ENCODE assay signal across 12 cellular contexts in the genomic region with DNA sequence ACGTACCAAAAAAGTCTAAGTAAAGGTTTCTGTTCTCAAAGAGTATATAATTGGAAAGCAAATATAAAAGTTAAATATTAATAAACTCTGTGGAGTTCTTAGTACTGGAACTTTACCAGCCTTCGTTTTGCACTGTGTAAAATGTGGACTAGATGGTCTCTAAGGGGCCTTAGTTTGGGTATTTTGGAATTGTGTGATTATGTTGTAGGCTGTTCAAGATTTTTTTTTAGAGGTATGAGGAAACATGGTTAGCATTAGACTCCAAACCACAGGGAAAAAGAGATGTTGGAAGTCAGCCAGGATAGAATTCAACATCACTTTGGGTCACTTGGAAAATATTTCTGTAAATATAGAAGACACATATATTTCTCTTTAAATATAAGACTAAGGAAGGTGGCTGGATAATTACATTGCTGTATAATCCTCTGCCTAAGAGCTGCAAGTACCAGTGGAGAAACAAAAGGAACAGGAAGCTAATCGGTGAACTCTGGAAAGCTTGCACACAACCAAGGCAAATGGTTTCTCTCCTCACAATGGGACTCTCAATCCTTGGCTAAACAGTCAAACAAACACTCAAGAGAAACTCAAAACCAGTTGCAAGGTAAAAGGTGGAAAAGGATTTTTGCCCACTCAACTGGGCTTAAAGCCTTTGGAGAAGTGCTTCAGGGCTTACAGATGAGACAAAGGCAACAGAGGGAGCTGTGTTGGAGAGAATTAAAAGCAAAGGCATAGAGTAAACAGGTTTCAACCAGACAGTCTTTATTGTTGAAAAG.
A peak's percentile ranks its signal among the peaks of the same experiment; 100 is the strongest.
DNase-seq lines count a peak whose midpoint lies in the region; ATAC-seq and TF ChIP-seq lines count a peak whose summit lies in the region.
"Had no signal": no experiment of that assay in that cellular context is flagged by ENCODE, and none has a peak within 500 bp of the region (broad histone marks: within the 10 kb centered on the region; RNA-seq: fewer than 3 reads in every experiment).

No MANE protein-coding gene starts in this region.

- no peak overlapping the region for H3K27ac Mint-ChIP-seq in T-helper 2 cell treated with Interferon-gamma antibody and Interleukin-4, amounts not matched to agents 5 μg/mL and 100 μg/mL, for 36 hours
- H3K27ac Mint-ChIP-seq: activated T-cell treated with anti-CD3 and anti-CD28 coated beads, Interleukin-2, amount 50 U/mL, for 24 hours had no signal

- H3K4me3 Mint-ChIP-seq in T-helper 2 cell treated with Interferon-gamma antibody and Interleukin-4, amounts not matched to agents 5 μg/mL and 100 μg/mL, for 36 hours, result no peak overlapping the region
- H3K4me3 Mint-ChIP-seq: activated T-cell treated with anti-CD3 and anti-CD28 coated beads, Interleukin-2, amount 50 U/mL, for 24 hours had no signal

- H3K36me3 Mint-ChIP-seq in T-helper 2 cell treated with Interferon-gamma antibody and Interleukin-4, amounts not matched to agents 5 μg/mL and 100 μg/mL, for 36 hours (ENCODE audit: low read depth), result no peaks in the 10 kb centered on the region

- no peaks in the 10 kb centered on the region for H3K9me3 Mint-ChIP-seq in T-helper 2 cell treated with Interferon-gamma antibody and Interleukin-4, amounts not matched to agents 5 μg/mL and 100 μg/mL, for 36 hours

- intact Hi-C loops in left colon (cut with DNase I, micrococcal nuclease), result no loop called here

- no peaks in the 10 kb centered on the region for H3K4me1 Mint-ChIP-seq in T-helper 2 cell treated with Interferon-gamma antibody and Interleukin-4, amounts not matched to agents 5 μg/mL and 100 μg/mL, for 36 hours (ENCODE audit: low read depth)

- H3K27ac ChIP-seq in VCaP, result peak overlapping the region; percentile 41

- DNase-seq in AG08395 (ENCODE audit: low spot score) (peak; percentile 40), NCI-H146 (lab: John Stamatoyannopoulos, UW) (peak; percentile 36), left colon (no peak), cerebellar nuclear complex (lab: John Stamatoyannopoulos, UW) (no peak)
- no peak for DNase-seq in T-helper 2 cell treated with Interferon-gamma antibody and Interleukin-4, amounts not matched to agents 5 μg/mL and 100 μg/mL, for 36 hours (ENCODE audit: low spot score)
- DNase-seq: activated T-cell treated with anti-CD3 and anti-CD28 coated beads, Interleukin-2, amount 50 U/mL, for 24 hours; Karpas-422; retina had no signal

- ATAC-seq in left colon (peak; percentile 45), HG03571 (IDR thresholded peaks at IDR 0.05; ENCODE audit: unreplicated experiment) (no peak), HG03442 (IDR thresholded peaks at IDR 0.05; ENCODE audit: unreplicated experiment) (no peak)
- ATAC-seq: activated CD4-positive, CD25-positive, alpha-beta regulatory T cell treated with anti-CD3 and anti-CD28 coated beads, Interleukin-2, amount 50 U/mL, for 24 hours had no signal

- no peaks in the 10 kb centered on the region for H3K27me3 Mint-ChIP-seq in T-helper 2 cell treated with Interferon-gamma antibody and Interleukin-4, amounts not matched to agents 5 μg/mL and 100 μg/mL, for 36 hours (ENCODE audit: low read depth)

- TF ChIP-seq CTCF in VCaP (conservative IDR thresholded peaks at IDR 0.05), result no peak

Comparison
In these comparisons a context has a peak if more than half of its experiments do, and no peak if none do; other contexts are left out.
1. DNase-seq: peak in AG08395 (single experiment) and NCI-H146 (single experiment); none in left colon (0 of 2), cerebellar nuclear complex (0 of 2) and T-helper 2 cell treated with Interferon-gamma antibody and Interleukin-4, amounts not matched to agents 5 μg/mL and 100 μg/mL, for 36 hours (single experiment).